In the genomic region with DNA sequence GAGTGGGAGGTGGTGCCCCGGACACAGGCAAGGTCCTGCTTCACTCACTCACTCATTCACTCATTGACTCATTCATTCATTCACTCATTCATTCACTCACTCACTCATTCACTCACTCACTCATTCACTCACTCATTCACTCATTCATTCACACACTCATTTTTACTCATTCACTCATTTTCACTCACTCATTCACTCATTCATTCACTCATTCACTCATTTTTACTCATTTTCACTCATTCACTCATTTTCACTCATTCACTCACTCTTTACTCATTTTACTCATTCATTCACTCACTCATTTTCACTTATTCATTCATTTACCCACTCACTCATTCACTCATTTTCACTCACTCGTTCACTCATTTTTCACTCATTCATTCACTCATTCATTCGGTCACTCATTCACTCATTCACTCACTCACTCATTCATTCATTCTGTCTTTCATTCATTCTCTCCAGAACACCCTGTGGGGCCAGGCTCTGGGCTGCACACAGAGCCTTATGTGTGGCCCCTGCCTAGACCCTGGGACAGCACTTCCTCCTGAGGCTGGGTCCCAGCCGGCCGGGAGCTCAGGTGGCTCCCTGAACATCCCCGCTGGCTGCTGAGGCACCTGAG, we compare ENCODE assay signal across 1 cellular context.
TF ChIP-seq lines count a peak whose summit lies in the region.

No MANE protein-coding gene starts in this region.

TF ChIP-seq in HepG2, 621 proteins besides CTCF, POLR2A, EP300 and RAD21:
- no peak for TF ChIP-seq GATAD2A (CRISPR knock-in tag; IDR thresholded peaks at IDR 0.05)
- peak; percentile 95 for TF ChIP-seq ZNF24 (IDR thresholded peaks at IDR 0.05)
